In the genomic region with DNA sequence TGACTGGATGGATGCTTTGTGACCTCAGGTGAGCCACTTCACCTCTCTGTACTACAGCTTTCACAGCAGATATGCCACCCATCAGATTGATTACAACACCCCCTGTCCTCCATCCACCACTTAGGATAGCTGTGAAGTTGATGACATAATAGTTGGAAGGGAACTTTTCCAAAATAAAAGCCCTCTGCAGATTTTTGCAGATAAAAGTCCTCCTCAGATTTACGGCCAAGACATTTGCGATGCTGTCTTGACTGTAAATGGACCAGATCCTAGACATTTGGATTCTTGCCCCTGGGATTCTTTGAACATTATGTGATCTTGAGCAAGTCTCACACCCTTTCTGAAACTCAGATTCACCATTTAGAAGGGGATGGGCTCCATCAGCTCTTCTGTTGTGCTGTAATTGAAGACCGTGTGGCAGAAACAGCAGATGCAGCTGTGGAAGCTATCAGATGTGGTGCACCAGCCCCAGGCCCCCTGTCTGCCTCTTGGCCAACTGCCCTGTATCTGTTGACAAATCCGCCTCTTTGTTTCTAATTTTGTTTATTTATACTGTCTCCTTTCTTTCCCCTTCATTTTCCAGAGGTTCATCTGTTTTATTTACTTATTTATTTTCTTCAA, we compare ENCODE assay signal across 1 cellular context.
TF ChIP-seq lines count a peak whose summit lies in the region.

No MANE protein-coding gene starts in this region.

TF ChIP-seq in HepG2, 621 proteins besides CTCF, POLR2A, EP300 and RAD21 (continued from another document):
- TF ChIP-seq, protein P1, sequence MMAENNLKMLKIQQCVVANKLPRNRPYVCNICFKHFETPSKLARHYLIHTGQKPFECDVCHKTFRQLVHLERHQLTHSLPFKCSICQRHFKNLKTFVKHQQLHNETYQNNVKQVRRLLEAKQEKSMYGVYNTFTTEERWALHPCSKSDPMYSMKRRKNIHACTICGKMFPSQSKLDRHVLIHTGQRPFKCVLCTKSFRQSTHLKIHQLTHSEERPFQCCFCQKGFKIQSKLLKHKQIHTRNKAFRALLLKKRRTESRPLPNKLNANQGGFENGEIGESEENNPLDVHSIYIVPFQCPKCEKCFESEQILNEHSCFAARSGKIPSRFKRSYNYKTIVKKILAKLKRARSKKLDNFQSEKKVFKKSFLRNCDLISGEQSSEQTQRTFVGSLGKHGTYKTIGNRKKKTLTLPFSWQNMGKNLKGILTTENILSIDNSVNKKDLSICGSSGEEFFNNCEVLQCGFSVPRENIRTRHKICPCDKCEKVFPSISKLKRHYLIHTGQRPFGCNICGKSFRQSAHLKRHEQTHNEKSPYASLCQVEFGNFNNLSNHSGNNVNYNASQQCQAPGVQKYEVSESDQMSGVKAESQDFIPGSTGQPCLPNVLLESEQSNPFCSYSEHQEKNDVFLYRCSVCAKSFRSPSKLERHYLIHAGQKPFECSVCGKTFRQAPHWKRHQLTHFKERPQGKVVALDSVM (CRISPR knock-in tag; IDR thresholded peaks at IDR 0.05) = no peak
- TF ChIP-seq CEBPG (CRISPR knock-in tag; IDR thresholded peaks at IDR 0.05) = no peak
- TF ChIP-seq, protein P2, sequence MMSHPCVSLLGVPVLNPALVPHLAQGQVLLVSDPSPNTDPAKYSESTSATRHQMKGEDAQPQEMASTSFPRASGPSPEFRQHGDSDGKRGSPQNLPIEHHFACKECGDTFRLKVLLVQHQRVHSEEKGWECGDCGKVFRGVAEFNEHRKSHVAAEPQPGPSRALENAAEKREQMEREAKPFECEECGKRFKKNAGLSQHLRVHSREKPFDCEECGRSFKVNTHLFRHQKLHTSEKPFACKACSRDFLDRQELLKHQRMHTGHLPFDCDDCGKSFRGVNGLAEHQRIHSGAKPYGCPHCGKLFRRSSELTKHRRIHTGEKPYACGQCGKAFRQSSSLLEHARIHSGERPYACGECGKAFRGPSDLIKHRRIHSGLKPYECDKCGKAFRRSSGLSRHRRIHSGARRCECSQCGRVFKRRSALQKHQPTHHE (CRISPR knock-in tag; IDR thresholded peaks at IDR 0.05; ENCODE audit: borderline replicate concordance) = no peak
- TF ChIP-seq, protein P3, sequence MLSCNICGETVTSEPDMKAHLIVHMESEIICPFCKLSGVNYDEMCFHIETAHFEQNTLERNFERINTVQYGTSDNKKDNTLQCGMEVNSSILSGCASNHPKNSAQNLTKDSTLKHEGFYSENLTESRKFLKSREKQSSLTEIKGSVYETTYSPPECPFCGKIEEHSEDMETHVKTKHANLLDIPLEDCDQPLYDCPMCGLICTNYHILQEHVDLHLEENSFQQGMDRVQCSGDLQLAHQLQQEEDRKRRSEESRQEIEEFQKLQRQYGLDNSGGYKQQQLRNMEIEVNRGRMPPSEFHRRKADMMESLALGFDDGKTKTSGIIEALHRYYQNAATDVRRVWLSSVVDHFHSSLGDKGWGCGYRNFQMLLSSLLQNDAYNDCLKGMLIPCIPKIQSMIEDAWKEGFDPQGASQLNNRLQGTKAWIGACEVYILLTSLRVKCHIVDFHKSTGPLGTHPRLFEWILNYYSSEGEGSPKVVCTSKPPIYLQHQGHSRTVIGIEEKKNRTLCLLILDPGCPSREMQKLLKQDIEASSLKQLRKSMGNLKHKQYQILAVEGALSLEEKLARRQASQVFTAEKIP (CRISPR knock-in tag; IDR thresholded peaks at IDR 0.05; ENCODE audit: borderline replicate concordance) = no peak
- TF ChIP-seq HMG20B (CRISPR knock-in tag; conservative IDR thresholded peaks at IDR 0.05) = no peak
- TF ChIP-seq, protein P4, sequence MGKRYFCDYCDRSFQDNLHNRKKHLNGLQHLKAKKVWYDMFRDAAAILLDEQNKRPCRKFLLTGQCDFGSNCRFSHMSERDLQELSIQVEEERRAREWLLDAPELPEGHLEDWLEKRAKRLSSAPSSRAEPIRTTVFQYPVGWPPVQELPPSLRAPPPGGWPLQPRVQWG (CRISPR knock-in tag; IDR thresholded peaks at IDR 0.05; ENCODE audit: borderline replicate concordance, low read depth) = no peak
